ENCODE assay signal across 14 cellular contexts in the genomic region with DNA sequence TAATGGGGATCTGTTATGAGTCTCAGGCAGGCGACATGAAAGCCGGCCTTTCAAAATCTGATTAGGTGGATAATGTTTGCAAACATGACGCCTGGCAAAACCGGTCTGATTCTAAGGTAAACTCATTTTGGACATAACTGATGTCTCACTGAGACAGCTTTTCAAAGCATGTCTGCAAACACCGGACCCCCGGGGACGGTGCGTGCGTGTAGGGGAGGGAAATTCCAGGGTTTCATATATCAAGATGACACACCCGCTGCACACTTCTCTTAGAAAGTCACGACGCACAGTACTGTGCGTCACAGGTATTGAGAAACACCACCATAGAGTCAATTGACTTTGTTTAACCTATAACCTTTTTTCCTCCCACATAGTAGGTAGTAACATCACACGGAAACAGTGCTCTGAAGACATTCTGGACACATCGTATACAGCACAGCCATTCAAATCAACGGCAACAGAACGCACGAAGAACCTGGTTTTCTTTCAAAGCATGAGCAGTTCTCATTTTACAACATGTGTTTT. TPM values are rescaled to one million over a fixed set of nuclear protein-coding genes. Genes with fewer than 3 reads are reported as not detected.
A peak's percentile ranks its signal among the peaks of the same experiment; 100 is the strongest.
DNase-seq lines count a peak whose midpoint lies in the region; ATAC-seq and TF ChIP-seq lines count a peak whose summit lies in the region.
"Had no signal": no experiment of that assay in that cellular context is flagged by ENCODE, and none has a peak within 500 bp of the region (broad histone marks: within the 10 kb centered on the region; RNA-seq: fewer than 3 reads in every experiment).

No MANE protein-coding gene starts in this region.

- no peaks in the 10 kb centered on the region for H3K9me3 Mint-ChIP-seq in stimulated activated naive CD8-positive, alpha-beta T cell treated with anti-CD3 and anti-CD28 coated beads, Interleukin-15, Interleukin-2, amounts not matched to agents 100 ng/mL and 50 ng/mL, for 24 hours
- H3K9me3 Mint-ChIP-seq in CD8-positive, alpha-beta T cell = no peaks in the 10 kb centered on the region
- H3K9me3 Mint-ChIP-seq: effector memory CD8-positive, alpha-beta T cell; natural killer cell had no signal

- WGBS in SK-N-SH (ENCODE audit: low lambda C conversion rate) = 76% methylated on average over 18 of the region's 18 CpGs

- H3K79me2 ChIP-seq in SK-N-SH (ENCODE audit: insufficient read depth) = no peaks in the 10 kb centered on the region
- H3K79me2 ChIP-seq in fibroblast of lung (ENCODE audit: control insufficient read depth, insufficient read depth, low read length) = no peaks in the 10 kb centered on the region

- ATAC-seq in SK-N-SH treated with all-trans-retinoic acid at 6 μM for 48 hours = no peak
- no peak for ATAC-seq in CD8-positive, alpha-beta T cell
- ATAC-seq: effector memory CD8-positive, alpha-beta T cell; K562; natural killer cell had no signal

- peak overlapping the region in 1 of 2 experiments; percentile 58; a peak in 1 of 4 replicates for H3K27ac ChIP-seq in SK-N-SH (ENCODE audit: low read depth in 2 of 2, low read length in 1 of 2)
- H3K27ac ChIP-seq in fibroblast of lung (ENCODE audit: insufficient read depth, low read length) = no peak overlapping the region
- H3K27ac ChIP-seq in SJCRH30 = no peak overlapping the region
- no peak overlapping the region for H3K27ac ChIP-seq in CD8-positive, alpha-beta T cell (ENCODE audit: low read depth, low read length)
- H3K27ac ChIP-seq: thoracic aorta had no signal

- CTCF ChIA-PET in SK-N-SH (lab: Yijun Ruan, JAX) = interaction anchor here (1.4 kb wide), 1 partner anchor 12 kb away, joined by 5 read pairs; no protein-coding TSS in a partner anchor
- CTCF ChIA-PET in CD8-positive, alpha-beta T cell (lab: Charles Lee) = no interaction called here

- TF ChIP-seq CTCF in SK-N-SH (IDR thresholded peaks at IDR 0.05) (no peak), fibroblast of lung (conservative IDR thresholded peaks at IDR 0.05 in 1 of 2, IDR thresholded peaks at IDR 0.05 in 1 of 2; ENCODE audit: low read depth in 1 of 2, low read length in 2 of 2) (no peak), GM13977 (IDR thresholded peaks at IDR 0.05; ENCODE audit: extremely low read depth, insufficient read depth, missing control alignments) (no peak)
- no peak for TF ChIP-seq CTCF in CD8-positive, alpha-beta T cell (IDR thresholded peaks at IDR 0.05)

- no peak overlapping the region for H3K9ac ChIP-seq in SK-N-SH
- H3K9ac ChIP-seq in fibroblast of lung (ENCODE audit: insufficient read depth, low read length) = no peak overlapping the region

- H3K4me1 ChIP-seq in SK-N-SH (ENCODE audit: control insufficient read depth in 1 of 2, insufficient read depth in 2 of 2, low read depth in 1 of 2, low read length in 1 of 2) (peaks cover 0 to 12% of the 10 kb centered on the region in 2 experiments; a peak in 2 of 4 replicates), fibroblast of lung (ENCODE audit: control insufficient read depth, extremely low read depth, insufficient read depth, low read length) (no peaks in the 10 kb centered on the region), SJCRH30 (no peaks in the 10 kb centered on the region)
- no peaks in the 10 kb centered on the region for H3K4me1 ChIP-seq in CD8-positive, alpha-beta T cell (ENCODE audit: insufficient read depth, low read length)

- no peak for TF ChIP-seq RAD21 in SK-N-SH (IDR thresholded peaks at IDR 0.05; ENCODE audit: low read length)

- no peaks in the 10 kb centered on the region for H4K20me1 ChIP-seq in SK-N-SH (ENCODE audit: insufficient read depth)
- no peaks in the 10 kb centered on the region for H4K20me1 ChIP-seq in fibroblast of lung (ENCODE audit: control insufficient read depth, extremely low read depth, insufficient read depth, low read length)

- H3K9me3 ChIP-seq in SK-N-SH (no peaks in the 10 kb centered on the region), fibroblast of lung (ENCODE audit: control insufficient read depth, insufficient read depth, low read depth, low read length) (no peaks in the 10 kb centered on the region), SJCRH30 (replicated peaks) (no peaks in the 10 kb centered on the region)
- no peaks in the 10 kb centered on the region for H3K9me3 ChIP-seq in CD8-positive, alpha-beta T cell (ENCODE audit: low read length)
- H3K9me3 ChIP-seq: thoracic aorta had no signal

- in situ Hi-C loops in GM13977 (cut with MboI; ENCODE audit: low pct_unique_long_range_greater_than_20kb, low sequenced_read_pairs, unreplicated experiment) = no loop called here

- peaks cover 11% of the 10 kb centered on the region for H3K4me1 Mint-ChIP-seq in stimulated activated naive CD8-positive, alpha-beta T cell treated with anti-CD3 and anti-CD28 coated beads, Interleukin-15, Interleukin-2, amounts not matched to agents 100 ng/mL and 50 ng/mL, for 24 hours (ENCODE audit: low read depth)
- no peaks in the 10 kb centered on the region for H3K4me1 Mint-ChIP-seq in CD8-positive, alpha-beta T cell (ENCODE audit: low read depth)

- peaks cover 38% of the 10 kb centered on the region for H3K36me3 Mint-ChIP-seq in stimulated activated naive CD8-positive, alpha-beta T cell treated with anti-CD3 and anti-CD28 coated beads, Interleukin-15, Interleukin-2, amounts not matched to agents 100 ng/mL and 50 ng/mL, for 24 hours (ENCODE audit: low read depth)
- H3K36me3 Mint-ChIP-seq in CD8-positive, alpha-beta T cell = peaks cover 50% of the 10 kb centered on the region

- POLR2A ChIA-PET in SK-N-SH (lab: Yijun Ruan, JAX) = no interaction called here
- POLR2A ChIA-PET in CD8-positive, alpha-beta T cell (lab: Charles Lee) = no interaction called here

- H3K4me2 ChIP-seq in SK-N-SH = no peak overlapping the region
- H3K4me2 ChIP-seq in fibroblast of lung (ENCODE audit: extremely low read depth, insufficient read depth, low read length) = no peak overlapping the region

- DNase-seq in SK-N-SH (peak; percentile 37), NCI-H345 treated with DMSO at 0.1 percent for 48 hours (lab: John Stamatoyannopoulos, UW; ENCODE audit: unreplicated experiment) (peak; percentile 51), fibroblast of lung (ENCODE audit: low read depth in 2 of 2) (peak; percentile 28 to 40), SJCRH30 (no peak), GM13977 (ENCODE audit: low spot score) (no peak)
- DNase-seq in CD8-positive, alpha-beta T cell = no peak
- DNase-seq: activated naive CD4-positive, alpha-beta T cell treated with Interleukin-2 at 50 U/mL for 16 hours; effector memory CD8-positive, alpha-beta T cell; hypothalamus; natural killer cell had no signal

- intact Hi-C loops in CD8-positive, alpha-beta T cell (cut with DNase I, micrococcal nuclease) = no loop called here

- H3K9me2 ChIP-seq in SK-N-SH = no peaks in the 10 kb centered on the region

- H3F3A ChIP-seq in SK-N-SH (replicated peaks; ENCODE audit: insufficient read depth) = no peaks in the 10 kb centered on the region

- H3K27me3 ChIP-seq in SK-N-SH (ENCODE audit: insufficient read depth) = no peaks in the 10 kb centered on the region
- H3K27me3 ChIP-seq in fibroblast of lung (ENCODE audit: control insufficient read depth, insufficient read depth, low read length) = no peaks in the 10 kb centered on the region
- H3K27me3 ChIP-seq in SJCRH30 = no peaks in the 10 kb centered on the region
- no peaks in the 10 kb centered on the region for H3K27me3 ChIP-seq in CD8-positive, alpha-beta T cell (ENCODE audit: insufficient read depth, low read length)

- no peak overlapping the region for H3K4me3 ChIP-seq in SK-N-SH (ENCODE audit: low read depth in 2 of 2, low read length in 1 of 2)
- no peak overlapping the region for H3K4me3 ChIP-seq in fibroblast of lung (replicated peaks in 1 of 4; ENCODE audit: control extremely low read depth in 1 of 4, insufficient read depth in 1 of 4, low read depth in 3 of 4, low read length in 4 of 4)
- no peak overlapping the region for H3K4me3 ChIP-seq in SJCRH30
- H3K4me3 ChIP-seq in CD8-positive, alpha-beta T cell (ENCODE audit: low read depth, low read length) = no peak overlapping the region
- H3K4me3 ChIP-seq: K562, thoracic aorta had no signal

- no peaks in the 10 kb centered on the region for H3K27me3 Mint-ChIP-seq in stimulated activated naive CD8-positive, alpha-beta T cell treated with anti-CD3 and anti-CD28 coated beads, Interleukin-15, Interleukin-2, amounts not matched to agents 100 ng/mL and 50 ng/mL, for 24 hours
- H3K27me3 Mint-ChIP-seq in CD8-positive, alpha-beta T cell (ENCODE audit: low read depth) = no peaks in the 10 kb centered on the region
- H3K27me3 Mint-ChIP-seq: effector memory CD8-positive, alpha-beta T cell had no signal

- no peak for TF ChIP-seq EP300 in SK-N-SH (IDR thresholded peaks at IDR 0.05; ENCODE audit: borderline replicate concordance in 1 of 2, low read depth in 1 of 2, low read length in 1 of 2)

- peak overlapping the region; percentile 26 for H3K27ac Mint-ChIP-seq in stimulated activated naive CD8-positive, alpha-beta T cell treated with anti-CD3 and anti-CD28 coated beads, Interleukin-15, Interleukin-2, amounts not matched to agents 100 ng/mL and 50 ng/mL, for 24 hours
- H3K27ac Mint-ChIP-seq in CD8-positive, alpha-beta T cell = no peak overlapping the region
- H3K27ac Mint-ChIP-seq: natural killer cell had no signal

- H2AFZ ChIP-seq in SK-N-SH (ENCODE audit: low read depth) = no peak overlapping the region
- no peak overlapping the region for H2AFZ ChIP-seq in fibroblast of lung (ENCODE audit: low read length)

- no peak overlapping the region for H3K4me3 Mint-ChIP-seq in stimulated activated naive CD8-positive, alpha-beta T cell treated with anti-CD3 and anti-CD28 coated beads, Interleukin-15, Interleukin-2, amounts not matched to agents 100 ng/mL and 50 ng/mL, for 24 hours
- H3K4me3 Mint-ChIP-seq in CD8-positive, alpha-beta T cell = no peak overlapping the region
- H3K4me3 Mint-ChIP-seq: effector memory CD8-positive, alpha-beta T cell; natural killer cell had no signal

- peaks cover 17 to 36% of the 10 kb centered on the region in 2 experiments for H3K36me3 ChIP-seq in SK-N-SH (replicated peaks in 1 of 2; ENCODE audit: control insufficient read depth in 1 of 2, insufficient read depth in 2 of 2, low read length in 1 of 2)
- H3K36me3 ChIP-seq in fibroblast of lung (ENCODE audit: control insufficient read depth, insufficient read depth, low read length) = peaks cover 8% of the 10 kb centered on the region
- no peaks in the 10 kb centered on the region for H3K36me3 ChIP-seq in SJCRH30
- H3K36me3 ChIP-seq in CD8-positive, alpha-beta T cell (ENCODE audit: insufficient read depth, low read length) = peaks cover 23% of the 10 kb centered on the region

RNA-seq across cellular contexts. Expression of a gene that starts 43.9 kb away (rescaled TPM):
- polyA plus RNA-seq in SK-N-SH (2012; rRNA removed) (0.19 and 0.39 TPM in 2 replicates), fibroblast of lung (not detected in 2 replicates)
- 0.19 and 0.28 TPM in 2 replicates for polyA plus RNA-seq in SK-N-SH (2012; cell fraction: cytosol; rRNA removed)
- polyA plus RNA-seq in SK-N-SH (2012; cell fraction: nucleus; rRNA removed) = 0.13 and 0.18 TPM in 2 replicates
- total RNA-seq in fibroblast of lung = not detected in 2 replicates
- not detected in 2 replicates for polyA plus RNA-seq in fibroblast of lung (2012)
- polyA minus RNA-seq in fibroblast of lung (ENCODE audit: low replicate concordance) = not detected in 2 replicates
- 0.10 and 0.61 TPM in 2 replicates for total RNA-seq in SJCRH30 (2014; rRNA removed; shearing (Covaris generic))
- 1 to 10 TPM; 4.1 to 6.3 TPM for total RNA-seq in CD8-positive, alpha-beta T cell

RNA-seq across cellular contexts. Expression of a gene that starts 47.2 kb away (rescaled TPM):
- 44.2 and 51.1 TPM in 2 replicates for polyA plus RNA-seq in SK-N-SH (2012; rRNA removed)
- polyA plus RNA-seq in SK-N-SH (2012; cell fraction: cytosol; rRNA removed) = 16.7 and 39.1 TPM in 2 replicates
- polyA plus RNA-seq in SK-N-SH (2012; cell fraction: nucleus; rRNA removed) = 31.9 and 44.2 TPM in 2 replicates
- 81.3 and 115 TPM in 2 replicates for total RNA-seq in fibroblast of lung
- polyA plus RNA-seq in fibroblast of lung = 31.3 and 38.0 TPM in 2 replicates
- 19.3 and 24.5 TPM in 2 replicates for polyA plus RNA-seq in fibroblast of lung (2012)
- polyA minus RNA-seq in fibroblast of lung (ENCODE audit: low replicate concordance) = 62.2 and 114 TPM in 2 replicates
- total RNA-seq in SJCRH30 (2014; rRNA removed; shearing (Covaris generic)) = 54.1 and 68.9 TPM in 2 replicates
- total RNA-seq in CD8-positive, alpha-beta T cell = 10 to 100 TPM; 77.7 to 87.7 TPM

Comparison
In these comparisons a context has a peak if more than half of its experiments do, and no peak if none do; other contexts are left out.
1. DNase-seq: peak in SK-N-SH (single experiment), NCI-H345 treated with DMSO at 0.1 percent for 48 hours (single experiment) and fibroblast of lung (2 of 2); none in SJCRH30 (0 of 2), CD8-positive, alpha-beta T cell (0 of 7) and GM13977 (single experiment).